Comparison of ENCODE assay signal across 18 cellular contexts in genomic region chr22:30572210-30572609, GRCh38. TPM values are rescaled to one million over a fixed set of nuclear protein-coding genes. Genes with fewer than 3 reads are reported as not detected.
"Had no signal": no experiment of that assay in that cellular context is flagged by ENCODE, and none has a peak within 500 bp of the region (broad histone marks: within the 10 kb centered on the region; RNA-seq: fewer than 3 reads in every experiment).

No MANE protein-coding gene starts in this region.

- DNase-seq: activated CD4-positive, alpha-beta T cell treated with anti-CD3 and anti-CD28 coated beads, Interleukin-2, amount 50 U/mL, for 48 hours; activated naive CD4-positive, alpha-beta T cell; activated naive CD8-positive, alpha-beta T cell treated with anti-CD3 and anti-CD28 coated beads, Interleukin-2, amount 10 ng/mL, durations not matched to agents 7 days and 5 days; central memory CD4-positive, alpha-beta T cell; effector CD4-positive, alpha-beta T cell; heart left ventricle; stimulated activated CD4-positive, alpha-beta T cell treated with anti-CD3 and anti-CD28 coated beads, Interleukin-2, amount 100 ng/mL, for 24 hours; stimulated activated naive CD8-positive, alpha-beta T cell treated with anti-CD3 and anti-CD28 coated beads, Interleukin-15, Interleukin-2, amounts not matched to agents 100 U/mL and 50 U/mL, for 24 hours; SW 1271; T-helper 2 cell; WERI-Rb-1 had no signal

- ATAC-seq: gastroesophageal sphincter; heart left ventricle; natural killer cell treated with Interleukin-12 subunit alpha and Interleukin-12 subunit beta and Interleukin-15 and Interleukin-18, amount 100 ng/mL, for 72 hours; stimulated activated naive CD8-positive, alpha-beta T cell treated with anti-CD3 and anti-CD28 coated beads, Interleukin-15, Interleukin-2, amounts not matched to agents 100 U/mL and 50 U/mL, for 24 hours had no signal

- H3K4me3 ChIP-seq: coronary artery, esophagus muscularis mucosa, gastroesophageal sphincter, heart left ventricle, vagina had no signal

- H3K36me3 Mint-ChIP-seq: natural killer cell treated with Interleukin-12 subunit alpha and Interleukin-12 subunit beta and Interleukin-15 and Interleukin-18, amount 100 ng/mL, for 72 hours had no signal

- H3K27ac Mint-ChIP-seq: activated naive CD8-positive, alpha-beta T cell treated with anti-CD3 and anti-CD28 coated beads, Interleukin-2, amount 10 ng/mL, durations not matched to agents 7 days and 5 days; natural killer cell treated with Interleukin-12 subunit alpha and Interleukin-12 subunit beta and Interleukin-15 and Interleukin-18, amount 100 ng/mL, for 72 hours had no signal

- H3K9me3 ChIP-seq: esophagus muscularis mucosa, gastroesophageal sphincter, heart left ventricle, vagina had no signal

- H3K27me3 ChIP-seq: vagina had no signal

- H3K4me3 Mint-ChIP-seq: activated naive CD8-positive, alpha-beta T cell treated with anti-CD3 and anti-CD28 coated beads, Interleukin-2, amount 10 ng/mL, durations not matched to agents 7 days and 5 days; natural killer cell treated with Interleukin-12 subunit alpha and Interleukin-12 subunit beta and Interleukin-15 and Interleukin-18, amount 100 ng/mL, for 72 hours had no signal

- H3K27ac ChIP-seq: esophagus muscularis mucosa, gastroesophageal sphincter, heart left ventricle, vagina, WERI-Rb-1 had no signal

- H3K9me3 Mint-ChIP-seq: activated naive CD8-positive, alpha-beta T cell treated with anti-CD3 and anti-CD28 coated beads, Interleukin-2, amount 10 ng/mL, durations not matched to agents 7 days and 5 days; brain; natural killer cell treated with Interleukin-12 subunit alpha and Interleukin-12 subunit beta and Interleukin-15 and Interleukin-18, amount 100 ng/mL, for 72 hours had no signal

RNA-seq across cellular contexts. Expression of gene GAL3ST1, which starts 2.3 kb away (rescaled TPM):
- total RNA-seq: mesenteric fat pad; natural killer cell treated with Interleukin-12 subunit alpha and Interleukin-12 subunit beta and Interleukin-15 and Interleukin-18, amount 100 ng/mL, for 72 hours; vagina had no signal

RNA-seq across cellular contexts. Expression of gene SEC14L6, which starts 25.7 kb away (rescaled TPM):
- total RNA-seq: mesenteric fat pad; natural killer cell treated with Interleukin-12 subunit alpha and Interleukin-12 subunit beta and Interleukin-15 and Interleukin-18, amount 100 ng/mL, for 72 hours; vagina had no signal
